In the genomic region with DNA sequence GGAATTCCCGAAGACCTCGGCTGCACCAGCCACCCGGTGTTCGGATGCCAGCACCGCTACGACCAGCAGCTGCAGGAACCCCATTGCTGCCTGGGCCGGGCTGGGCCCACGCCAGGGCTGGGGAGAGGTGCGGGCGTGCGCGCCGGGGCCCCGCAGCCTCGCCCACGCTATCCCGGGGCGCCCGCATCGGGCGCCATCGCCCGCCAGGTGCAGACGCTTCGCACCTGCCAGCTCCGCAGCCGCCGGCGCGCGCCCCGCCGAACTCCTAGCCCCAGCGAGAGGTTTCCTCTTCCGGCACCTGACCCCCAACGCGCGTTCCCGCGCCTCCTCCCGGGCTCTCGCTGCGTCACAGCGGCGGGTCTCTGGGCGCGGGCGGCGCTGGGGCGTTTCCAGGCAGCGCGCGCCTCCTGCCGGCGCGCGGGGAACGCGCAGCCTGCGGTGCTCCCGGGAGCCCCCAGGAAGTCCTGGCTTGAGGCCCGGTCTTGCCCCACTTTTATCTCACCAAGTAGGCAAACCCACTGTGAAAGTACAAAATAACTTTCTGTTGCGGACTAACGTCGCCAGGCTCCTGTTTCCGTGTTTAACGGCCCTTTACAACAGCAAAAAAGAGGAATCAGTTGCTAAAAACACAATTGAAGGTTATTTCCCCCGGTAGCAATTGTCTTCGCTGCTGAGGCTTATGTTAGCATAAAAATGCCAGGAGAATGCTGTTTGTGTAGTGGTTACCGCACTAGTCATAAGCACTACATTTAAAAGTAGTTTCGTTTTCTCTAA, we compare ENCODE assay signal across 1 cellular context.
TF ChIP-seq lines count a peak whose summit lies in the region.

A gene with protein sequence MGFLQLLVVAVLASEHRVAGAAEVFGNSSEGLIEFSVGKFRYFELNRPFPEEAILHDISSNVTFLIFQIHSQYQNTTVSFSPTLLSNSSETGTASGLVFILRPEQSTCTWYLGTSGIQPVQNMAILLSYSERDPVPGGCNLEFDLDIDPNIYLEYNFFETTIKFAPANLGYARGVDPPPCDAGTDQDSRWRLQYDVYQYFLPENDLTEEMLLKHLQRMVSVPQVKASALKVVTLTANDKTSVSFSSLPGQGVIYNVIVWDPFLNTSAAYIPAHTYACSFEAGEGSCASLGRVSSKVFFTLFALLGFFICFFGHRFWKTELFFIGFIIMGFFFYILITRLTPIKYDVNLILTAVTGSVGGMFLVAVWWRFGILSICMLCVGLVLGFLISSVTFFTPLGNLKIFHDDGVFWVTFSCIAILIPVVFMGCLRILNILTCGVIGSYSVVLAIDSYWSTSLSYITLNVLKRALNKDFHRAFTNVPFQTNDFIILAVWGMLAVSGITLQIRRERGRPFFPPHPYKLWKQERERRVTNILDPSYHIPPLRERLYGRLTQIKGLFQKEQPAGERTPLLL (minus strand): TSS at position 300 of the 774 bp plus-strand sequence. CDS start 216 bp downstream, at position 84.

TF ChIP-seq in HEK293, 187 proteins besides CTCF, POLR2A, EP300 and RAD21 (continued from another document and continues in another):
- TF ChIP-seq, protein P1, sequence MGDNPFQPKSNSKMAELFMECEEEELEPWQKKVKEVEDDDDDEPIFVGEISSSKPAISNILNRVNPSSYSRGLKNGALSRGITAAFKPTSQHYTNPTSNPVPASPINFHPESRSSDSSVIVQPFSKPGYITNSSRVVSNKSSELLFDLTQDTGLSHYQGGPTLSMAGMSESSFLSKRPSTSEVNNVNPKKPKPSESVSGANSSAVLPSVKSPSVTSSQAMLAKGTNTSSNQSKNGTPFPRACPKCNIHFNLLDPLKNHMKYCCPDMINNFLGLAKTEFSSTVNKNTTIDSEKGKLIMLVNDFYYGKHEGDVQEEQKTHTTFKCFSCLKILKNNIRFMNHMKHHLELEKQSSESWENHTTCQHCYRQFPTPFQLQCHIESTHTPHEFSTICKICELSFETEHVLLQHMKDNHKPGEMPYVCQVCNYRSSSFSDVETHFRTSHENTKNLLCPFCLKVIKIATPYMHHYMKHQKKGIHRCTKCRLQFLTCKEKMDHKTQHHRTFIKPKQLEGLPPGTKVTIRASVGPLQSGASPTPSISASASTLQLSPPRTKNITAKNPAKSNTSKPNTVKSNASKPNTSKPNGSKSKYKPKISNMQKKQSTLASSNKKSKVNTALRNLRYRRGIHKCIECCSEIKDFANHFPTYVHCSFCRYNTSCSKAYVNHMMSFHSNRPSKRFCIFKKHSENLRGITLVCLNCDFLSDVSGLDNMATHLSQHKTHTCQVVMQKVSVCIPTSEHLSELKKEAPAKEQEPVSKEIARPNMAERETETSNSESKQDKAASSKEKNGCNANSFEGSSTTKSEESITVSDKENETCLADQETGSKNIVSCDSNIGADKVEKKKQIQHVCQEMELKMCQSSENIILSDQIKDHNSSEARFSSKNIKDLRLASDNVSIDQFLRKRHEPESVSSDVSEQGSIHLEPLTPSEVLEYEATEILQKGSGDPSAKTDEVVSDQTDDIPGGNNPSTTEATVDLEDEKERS (tag by site-specific recombination; IDR thresholded peaks at IDR 0.05): no peak
- TF ChIP-seq ZNF785 (tag by site-specific recombination; IDR thresholded peaks at IDR 0.05) (no peak), ZNF184 (tag by site-specific recombination; IDR thresholded peaks at IDR 0.05) (no peak; the same call in 1 of the 2 replicates), KLF1 (tag by site-specific recombination; IDR thresholded peaks at IDR 0.05) (no peak), ZIC2 (tag by site-specific recombination; IDR thresholded peaks at IDR 0.05) (peak; percentile 75), OSR2 (tag by site-specific recombination; IDR thresholded peaks at IDR 0.05) (peak; percentile 55), ZNF843 (tag by site-specific recombination; IDR thresholded peaks at IDR 0.05) (no peak), ZNF510 (tag by site-specific recombination; IDR thresholded peaks at IDR 0.05; ENCODE audit: insufficient replicate concordance) (no peak), ZNF701 (tag by site-specific recombination; IDR thresholded peaks at IDR 0.05) (no peak), WT1 (tag by site-specific recombination; IDR thresholded peaks at IDR 0.05) (no peak), ZNF558 (tag by site-specific recombination; IDR thresholded peaks at IDR 0.05) (0 out of 2 replicates have a peak, but pooled peaks have one; percentile 46), ZBTB17 (tag by site-specific recombination; IDR thresholded peaks at IDR 0.05) (no peak; the same call in 1 of the 2 replicates), ZNF138 (tag by site-specific recombination; IDR thresholded peaks at IDR 0.05; ENCODE audit: borderline replicate concordance) (no peak), ZNF707 (tag by site-specific recombination; IDR thresholded peaks at IDR 0.05) (no peak), HOXD13 (CRISPR knock-in tag; IDR thresholded peaks at IDR 0.05; ENCODE audit: borderline replicate concordance) (no peak), ZEB2 (tag by site-specific recombination; IDR thresholded peaks at IDR 0.05) (peak; percentile 60), KLF16 (tag by site-specific recombination; IDR thresholded peaks at IDR 0.05) (no peak), ZNF777 (tag by site-specific recombination; IDR thresholded peaks at IDR 0.05; ENCODE audit: borderline replicate concordance) (no peak), ZNF10 (tag by site-specific recombination; IDR thresholded peaks at IDR 0.05) (no peak), SP2 (tag by site-specific recombination; IDR thresholded peaks at IDR 0.05) (peak; percentile 24; the same call in 1 of the 2 replicates), ZBTB21 (tag by site-specific recombination; IDR thresholded peaks at IDR 0.05) (no peak), ZNF830 (tag by site-specific recombination; IDR thresholded peaks at IDR 0.05; ENCODE audit: low read depth) (no peak), ZNF555 (tag by site-specific recombination; conservative IDR thresholded peaks at IDR 0.05) (no peak), ZNF747 (tag by site-specific recombination; IDR thresholded peaks at IDR 0.05) (no peak), HOXC10 (CRISPR knock-in tag; IDR thresholded peaks at IDR 0.05) (no peak), SETDB1 (IDR thresholded peaks at IDR 0.05; ENCODE audit: insufficient read length, low read length) (no peak), ZNF426 (tag by site-specific recombination; IDR thresholded peaks at IDR 0.05) (no peak), ZNF19 (tag by site-specific recombination; IDR thresholded peaks at IDR 0.05; ENCODE audit: low read depth) (no peak)
- TF ChIP-seq, protein P2, sequence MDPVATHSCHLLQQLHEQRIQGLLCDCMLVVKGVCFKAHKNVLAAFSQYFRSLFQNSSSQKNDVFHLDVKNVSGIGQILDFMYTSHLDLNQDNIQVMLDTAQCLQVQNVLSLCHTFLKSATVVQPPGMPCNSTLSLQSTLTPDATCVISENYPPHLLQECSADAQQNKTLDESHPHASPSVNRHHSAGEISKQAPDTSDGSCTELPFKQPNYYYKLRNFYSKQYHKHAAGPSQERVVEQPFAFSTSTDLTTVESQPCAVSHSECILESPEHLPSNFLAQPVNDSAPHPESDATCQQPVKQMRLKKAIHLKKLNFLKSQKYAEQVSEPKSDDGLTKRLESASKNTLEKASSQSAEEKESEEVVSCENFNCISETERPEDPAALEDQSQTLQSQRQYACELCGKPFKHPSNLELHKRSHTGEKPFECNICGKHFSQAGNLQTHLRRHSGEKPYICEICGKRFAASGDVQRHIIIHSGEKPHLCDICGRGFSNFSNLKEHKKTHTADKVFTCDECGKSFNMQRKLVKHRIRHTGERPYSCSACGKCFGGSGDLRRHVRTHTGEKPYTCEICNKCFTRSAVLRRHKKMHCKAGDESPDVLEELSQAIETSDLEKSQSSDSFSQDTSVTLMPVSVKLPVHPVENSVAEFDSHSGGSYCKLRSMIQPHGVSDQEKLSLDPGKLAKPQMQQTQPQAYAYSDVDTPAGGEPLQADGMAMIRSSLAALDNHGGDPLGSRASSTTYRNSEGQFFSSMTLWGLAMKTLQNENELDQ (tag by site-specific recombination; IDR thresholded peaks at IDR 0.05; ENCODE audit: low read depth): no peak
- TF ChIP-seq, protein P3, sequence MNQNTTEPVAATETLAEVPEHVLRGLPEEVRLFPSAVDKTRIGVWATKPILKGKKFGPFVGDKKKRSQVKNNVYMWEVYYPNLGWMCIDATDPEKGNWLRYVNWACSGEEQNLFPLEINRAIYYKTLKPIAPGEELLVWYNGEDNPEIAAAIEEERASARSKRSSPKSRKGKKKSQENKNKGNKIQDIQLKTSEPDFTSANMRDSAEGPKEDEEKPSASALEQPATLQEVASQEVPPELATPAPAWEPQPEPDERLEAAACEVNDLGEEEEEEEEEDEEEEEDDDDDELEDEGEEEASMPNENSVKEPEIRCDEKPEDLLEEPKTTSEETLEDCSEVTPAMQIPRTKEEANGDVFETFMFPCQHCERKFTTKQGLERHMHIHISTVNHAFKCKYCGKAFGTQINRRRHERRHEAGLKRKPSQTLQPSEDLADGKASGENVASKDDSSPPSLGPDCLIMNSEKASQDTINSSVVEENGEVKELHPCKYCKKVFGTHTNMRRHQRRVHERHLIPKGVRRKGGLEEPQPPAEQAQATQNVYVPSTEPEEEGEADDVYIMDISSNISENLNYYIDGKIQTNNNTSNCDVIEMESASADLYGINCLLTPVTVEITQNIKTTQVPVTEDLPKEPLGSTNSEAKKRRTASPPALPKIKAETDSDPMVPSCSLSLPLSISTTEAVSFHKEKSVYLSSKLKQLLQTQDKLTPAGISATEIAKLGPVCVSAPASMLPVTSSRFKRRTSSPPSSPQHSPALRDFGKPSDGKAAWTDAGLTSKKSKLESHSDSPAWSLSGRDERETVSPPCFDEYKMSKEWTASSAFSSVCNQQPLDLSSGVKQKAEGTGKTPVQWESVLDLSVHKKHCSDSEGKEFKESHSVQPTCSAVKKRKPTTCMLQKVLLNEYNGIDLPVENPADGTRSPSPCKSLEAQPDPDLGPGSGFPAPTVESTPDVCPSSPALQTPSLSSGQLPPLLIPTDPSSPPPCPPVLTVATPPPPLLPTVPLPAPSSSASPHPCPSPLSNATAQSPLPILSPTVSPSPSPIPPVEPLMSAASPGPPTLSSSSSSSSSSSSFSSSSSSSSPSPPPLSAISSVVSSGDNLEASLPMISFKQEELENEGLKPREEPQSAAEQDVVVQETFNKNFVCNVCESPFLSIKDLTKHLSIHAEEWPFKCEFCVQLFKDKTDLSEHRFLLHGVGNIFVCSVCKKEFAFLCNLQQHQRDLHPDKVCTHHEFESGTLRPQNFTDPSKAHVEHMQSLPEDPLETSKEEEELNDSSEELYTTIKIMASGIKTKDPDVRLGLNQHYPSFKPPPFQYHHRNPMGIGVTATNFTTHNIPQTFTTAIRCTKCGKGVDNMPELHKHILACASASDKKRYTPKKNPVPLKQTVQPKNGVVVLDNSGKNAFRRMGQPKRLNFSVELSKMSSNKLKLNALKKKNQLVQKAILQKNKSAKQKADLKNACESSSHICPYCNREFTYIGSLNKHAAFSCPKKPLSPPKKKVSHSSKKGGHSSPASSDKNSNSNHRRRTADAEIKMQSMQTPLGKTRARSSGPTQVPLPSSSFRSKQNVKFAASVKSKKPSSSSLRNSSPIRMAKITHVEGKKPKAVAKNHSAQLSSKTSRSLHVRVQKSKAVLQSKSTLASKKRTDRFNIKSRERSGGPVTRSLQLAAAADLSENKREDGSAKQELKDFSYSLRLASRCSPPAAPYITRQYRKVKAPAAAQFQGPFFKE (tag by site-specific recombination; IDR thresholded peaks at IDR 0.05; ENCODE audit: borderline replicate concordance): no peak
- TF ChIP-seq, protein P4, sequence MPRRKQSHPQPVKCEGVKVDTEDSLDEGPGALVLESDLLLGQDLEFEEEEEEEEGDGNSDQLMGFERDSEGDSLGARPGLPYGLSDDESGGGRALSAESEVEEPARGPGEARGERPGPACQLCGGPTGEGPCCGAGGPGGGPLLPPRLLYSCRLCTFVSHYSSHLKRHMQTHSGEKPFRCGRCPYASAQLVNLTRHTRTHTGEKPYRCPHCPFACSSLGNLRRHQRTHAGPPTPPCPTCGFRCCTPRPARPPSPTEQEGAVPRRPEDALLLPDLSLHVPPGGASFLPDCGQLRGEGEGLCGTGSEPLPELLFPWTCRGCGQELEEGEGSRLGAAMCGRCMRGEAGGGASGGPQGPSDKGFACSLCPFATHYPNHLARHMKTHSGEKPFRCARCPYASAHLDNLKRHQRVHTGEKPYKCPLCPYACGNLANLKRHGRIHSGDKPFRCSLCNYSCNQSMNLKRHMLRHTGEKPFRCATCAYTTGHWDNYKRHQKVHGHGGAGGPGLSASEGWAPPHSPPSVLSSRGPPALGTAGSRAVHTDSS (tag by site-specific recombination; IDR thresholded peaks at IDR 0.05): no peak
- TF ChIP-seq, protein P5, sequence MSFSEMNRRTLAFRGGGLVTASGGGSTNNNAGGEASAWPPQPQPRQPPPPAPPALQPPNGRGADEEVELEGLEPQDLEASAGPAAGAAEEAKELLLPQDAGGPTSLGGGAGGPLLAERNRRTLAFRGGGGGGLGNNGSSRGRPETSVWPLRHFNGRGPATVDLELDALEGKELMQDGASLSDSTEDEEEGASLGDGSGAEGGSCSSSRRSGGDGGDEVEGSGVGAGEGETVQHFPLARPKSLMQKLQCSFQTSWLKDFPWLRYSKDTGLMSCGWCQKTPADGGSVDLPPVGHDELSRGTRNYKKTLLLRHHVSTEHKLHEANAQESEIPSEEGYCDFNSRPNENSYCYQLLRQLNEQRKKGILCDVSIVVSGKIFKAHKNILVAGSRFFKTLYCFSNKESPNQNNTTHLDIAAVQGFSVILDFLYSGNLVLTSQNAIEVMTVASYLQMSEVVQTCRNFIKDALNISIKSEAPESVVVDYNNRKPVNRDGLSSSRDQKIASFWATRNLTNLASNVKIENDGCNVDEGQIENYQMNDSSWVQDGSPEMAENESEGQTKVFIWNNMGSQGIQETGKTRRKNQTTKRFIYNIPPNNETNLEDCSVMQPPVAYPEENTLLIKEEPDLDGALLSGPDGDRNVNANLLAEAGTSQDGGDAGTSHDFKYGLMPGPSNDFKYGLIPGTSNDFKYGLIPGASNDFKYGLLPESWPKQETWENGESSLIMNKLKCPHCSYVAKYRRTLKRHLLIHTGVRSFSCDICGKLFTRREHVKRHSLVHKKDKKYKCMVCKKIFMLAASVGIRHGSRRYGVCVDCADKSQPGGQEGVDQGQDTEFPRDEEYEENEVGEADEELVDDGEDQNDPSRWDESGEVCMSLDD (tag by site-specific recombination; IDR thresholded peaks at IDR 0.05): no peak
- TF ChIP-seq, protein P6, sequence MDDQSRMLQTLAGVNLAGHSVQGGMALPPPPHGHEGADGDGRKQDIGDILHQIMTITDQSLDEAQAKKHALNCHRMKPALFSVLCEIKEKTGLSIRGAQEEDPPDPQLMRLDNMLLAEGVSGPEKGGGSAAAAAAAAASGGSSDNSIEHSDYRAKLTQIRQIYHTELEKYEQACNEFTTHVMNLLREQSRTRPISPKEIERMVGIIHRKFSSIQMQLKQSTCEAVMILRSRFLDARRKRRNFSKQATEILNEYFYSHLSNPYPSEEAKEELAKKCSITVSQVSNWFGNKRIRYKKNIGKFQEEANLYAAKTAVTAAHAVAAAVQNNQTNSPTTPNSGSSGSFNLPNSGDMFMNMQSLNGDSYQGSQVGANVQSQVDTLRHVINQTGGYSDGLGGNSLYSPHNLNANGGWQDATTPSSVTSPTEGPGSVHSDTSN (CRISPR knock-in tag; IDR thresholded peaks at IDR 0.05): no peak; the same call in 1 of the 2 replicates
- TF ChIP-seq, protein P7, sequence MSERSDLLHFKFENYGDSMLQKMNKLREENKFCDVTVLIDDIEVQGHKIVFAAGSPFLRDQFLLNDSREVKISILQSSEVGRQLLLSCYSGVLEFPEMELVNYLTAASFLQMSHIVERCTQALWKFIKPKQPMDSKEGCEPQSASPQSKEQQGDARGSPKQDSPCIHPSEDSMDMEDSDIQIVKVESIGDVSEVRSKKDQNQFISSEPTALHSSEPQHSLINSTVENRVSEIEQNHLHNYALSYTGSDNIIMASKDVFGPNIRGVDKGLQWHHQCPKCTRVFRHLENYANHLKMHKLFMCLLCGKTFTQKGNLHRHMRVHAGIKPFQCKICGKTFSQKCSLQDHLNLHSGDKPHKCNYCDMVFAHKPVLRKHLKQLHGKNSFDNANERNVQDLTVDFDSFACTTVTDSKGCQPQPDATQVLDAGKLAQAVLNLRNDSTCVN (tag by site-specific recombination; optimal IDR thresholded peaks at IDR 0.05): peak; percentile 95
